ENCODE assay signal across 17 cellular contexts in genomic region chr10:77669892-77670291, GRCh38. TPM values are rescaled to one million over a fixed set of nuclear protein-coding genes. Genes with fewer than 3 reads are reported as not detected.
DNase-seq lines count a peak whose midpoint lies in the region; ATAC-seq and TF ChIP-seq lines count a peak whose summit lies in the region.
"Had no signal": no experiment of that assay in that cellular context is flagged by ENCODE, and none has a peak within 500 bp of the region (broad histone marks: within the 10 kb centered on the region; RNA-seq: fewer than 3 reads in every experiment).

No MANE protein-coding gene starts in this region.

- no peak overlapping the region for H4K8ac ChIP-seq in mesenchymal stem cell (ENCODE audit: low read length)

- no peak overlapping the region for H4K91ac ChIP-seq in mesenchymal stem cell (ENCODE audit: low read length)

- H3K27me3 ChIP-seq in adipocyte (replicated peaks; ENCODE audit: control insufficient read depth, insufficient read depth, low read length) (peaks cover 27% of the 10 kb centered on the region), mesenchymal stem cell (ENCODE audit: control insufficient read depth in 1 of 2, insufficient read depth in 1 of 2, low read length in 2 of 2) (peaks cover 9 to 39% of the 10 kb centered on the region in 2 experiments)
- H3K27me3 ChIP-seq: SJSA1 had no signal

- no peak overlapping the region for H2BK12ac ChIP-seq in mesenchymal stem cell (ENCODE audit: low read length in 2 of 2)

- no peak overlapping the region for H3K18ac ChIP-seq in mesenchymal stem cell (ENCODE audit: low read depth in 1 of 2, low read length in 2 of 2)

- ATAC-seq in left cardiac atrium, result no peak
- no peak for ATAC-seq in GM21515 (IDR thresholded peaks at IDR 0.05; ENCODE audit: unreplicated experiment)
- ATAC-seq: CD8-positive, alpha-beta T cell; HepG2 had no signal

- H3K27ac ChIP-seq in HEK293 (ENCODE audit: extremely low read depth, low read depth, low read length) (no peak overlapping the region), mesenchymal stem cell (ENCODE audit: low read length, poor library complexity, severe bottlenecking) (no peak overlapping the region)
- H3K27ac ChIP-seq: SJSA1 had no signal

- H3K4me2 ChIP-seq in mesenchymal stem cell (ENCODE audit: low read length, poor library complexity, severe bottlenecking), result no peak overlapping the region

- H3K23ac ChIP-seq in mesenchymal stem cell (ENCODE audit: low read length in 2 of 2), result no peak overlapping the region

- CTCF ChIA-PET in HEK293 (lab: Yijun Ruan, JAX), result no interaction called here

- H2AK5ac ChIP-seq in mesenchymal stem cell (ENCODE audit: low read length, severe bottlenecking), result no peak overlapping the region

- no peak overlapping the region for H2BK5ac ChIP-seq in mesenchymal stem cell (ENCODE audit: low read depth, low read length, poor library complexity, severe bottlenecking)

- H2BK120ac ChIP-seq in mesenchymal stem cell (ENCODE audit: low read depth, low read length), result no peak overlapping the region

- H3K36me3 ChIP-seq in HEK293 (ENCODE audit: control insufficient read depth in 2 of 2, insufficient read depth in 1 of 2, low read length in 2 of 2) (no peaks in the 10 kb centered on the region), adipocyte (ENCODE audit: control insufficient read depth, insufficient read depth, low read length, severe bottlenecking) (no peaks in the 10 kb centered on the region), mesenchymal stem cell (ENCODE audit: control insufficient read depth in 1 of 2, insufficient read depth in 2 of 2, low read depth in 1 of 2, low read length in 2 of 2) (no peaks in the 10 kb centered on the region)
- H3K36me3 ChIP-seq: SJSA1 had no signal

- POLR2A ChIA-PET in HEK293 (lab: Yijun Ruan, JAX), result no interaction called here

- H3K79me1 ChIP-seq in mesenchymal stem cell (replicated peaks; ENCODE audit: low read length, poor library complexity, severe bottlenecking), result no peaks in the 10 kb centered on the region

- no peak overlapping the region for H3K14ac ChIP-seq in mesenchymal stem cell (ENCODE audit: low read length in 2 of 2)

- H3K9ac ChIP-seq in adipocyte (ENCODE audit: low read length) (no peak overlapping the region), mesenchymal stem cell (ENCODE audit: low read length) (no peak overlapping the region)

- intact Hi-C loops in left cardiac atrium (cut with DNase I), result no loop called here

- H3K9me3 ChIP-seq in HEK293 (ENCODE audit: control insufficient read depth, insufficient read depth, low read depth, low read length) (no peaks in the 10 kb centered on the region), adipocyte (ENCODE audit: control insufficient read depth, low read length) (peaks cover 3% of the 10 kb centered on the region), mesenchymal stem cell (ENCODE audit: control insufficient read depth, low read length) (no peaks in the 10 kb centered on the region)
- H3K9me3 ChIP-seq: SJSA1 had no signal

- no peak overlapping the region for H2AFZ ChIP-seq in mesenchymal stem cell (ENCODE audit: low read depth, low read length)

- no peak overlapping the region for H2BK15ac ChIP-seq in mesenchymal stem cell (ENCODE audit: low read depth, poor library complexity, severe bottlenecking)

- DNase-seq in COLO829 (ENCODE audit: low spot score) (peak; percentile 14), adipocyte (ENCODE audit: low read depth) (peak; percentile 4), mesenchymal stem cell (peak; percentile 14), left cardiac atrium (no peak), glomerular visceral epithelial cell (ENCODE audit: extremely low spot score) (no peak)
- DNase-seq: ACHN; CD8-positive, alpha-beta T cell; H9; Karpas-422; NCI-H1417 treated with DMSO at 0.1 percent for 48 hours; NCI-H2029 treated with DMSO at 0.1 percent for 48 hours; NCI-H510A treated with DMSO at 0.1 percent for 48 hours had no signal

- no peak overlapping the region for H3K4me3 ChIP-seq in HEK293 (ENCODE audit: low read depth, low read length)
- no peak overlapping the region for H3K4me3 ChIP-seq in adipocyte (ENCODE audit: low read length)
- no peak overlapping the region for H3K4me3 ChIP-seq in mesenchymal stem cell (ENCODE audit: insufficient read depth in 1 of 2, low read depth in 1 of 2, low read length in 2 of 2)
- H3K4me3 ChIP-seq: SJSA1 had no signal

- TF ChIP-seq CTCF in HEK293 (tag by site-specific recombination; IDR thresholded peaks at IDR 0.05), result no peak

- no peak overlapping the region for H3K4ac ChIP-seq in mesenchymal stem cell (ENCODE audit: low read depth in 1 of 2, low read length in 2 of 2)

- no peaks in the 10 kb centered on the region for H3K4me1 ChIP-seq in HEK293 (ENCODE audit: control insufficient read depth, insufficient read depth, low read length)
- no peaks in the 10 kb centered on the region for H3K4me1 ChIP-seq in adipocyte (ENCODE audit: control insufficient read depth, insufficient read depth, low read length)
- H3K4me1 ChIP-seq in mesenchymal stem cell (ENCODE audit: control insufficient read depth, insufficient read depth, low read depth, low read length), result no peaks in the 10 kb centered on the region
- H3K4me1 ChIP-seq: SJSA1 had no signal

TF ChIP-seq in HEK293, 187 proteins besides CTCF, POLR2A, EP300 and RAD21 (continues in another document):
- TF ChIP-seq ZNF777 (tag by site-specific recombination; IDR thresholded peaks at IDR 0.05; ENCODE audit: borderline replicate concordance) (no peak), ZNF114 (tag by site-specific recombination; IDR thresholded peaks at IDR 0.05) (no peak), MZF1 (tag by site-specific recombination; IDR thresholded peaks at IDR 0.05; ENCODE audit: borderline replicate concordance) (no peak), ZNF596 (tag by site-specific recombination; IDR thresholded peaks at IDR 0.05) (0 out of 2 replicates have a peak, but pooled peaks have one; percentile 14), ZNF335 (tag by site-specific recombination; conservative IDR thresholded peaks at IDR 0.05) (no peak), ZBTB6 (tag by site-specific recombination; IDR thresholded peaks at IDR 0.05) (no peak), ZNF223 (tag by site-specific recombination; IDR thresholded peaks at IDR 0.05) (no peak), ZNF473 (tag by site-specific recombination; IDR thresholded peaks at IDR 0.05) (no peak), GLI2 (tag by site-specific recombination; IDR thresholded peaks at IDR 0.05; ENCODE audit: borderline replicate concordance, low read depth) (no peak), ZNF391 (tag by site-specific recombination; IDR thresholded peaks at IDR 0.05; ENCODE audit: borderline replicate concordance, low read depth) (no peak), ZNF146 (tag by site-specific recombination; IDR thresholded peaks at IDR 0.05) (no peak), ZNF366 (tag by site-specific recombination; conservative IDR thresholded peaks at IDR 0.05) (peak; percentile 54), ZNF639 (tag by site-specific recombination; IDR thresholded peaks at IDR 0.05) (no peak), ZSCAN16 (tag by site-specific recombination; IDR thresholded peaks at IDR 0.05) (no peak), ATF2 (tag by site-specific recombination; IDR thresholded peaks at IDR 0.05; ENCODE audit: low read depth) (no peak), ZNF600 (tag by site-specific recombination; IDR thresholded peaks at IDR 0.05) (no peak), ZNF580 (tag by site-specific recombination; IDR thresholded peaks at IDR 0.05) (no peak), ZNF843 (tag by site-specific recombination; IDR thresholded peaks at IDR 0.05) (no peak), ZNF202 (tag by site-specific recombination; IDR thresholded peaks at IDR 0.05; ENCODE audit: borderline replicate concordance) (no peak), ZNF529 (tag by site-specific recombination; IDR thresholded peaks at IDR 0.05; ENCODE audit: insufficient replicate concordance) (no peak), TRIM28 (IDR thresholded peaks at IDR 0.05; ENCODE audit: borderline replicate concordance, low read length) (no peak), PRDM1 (tag by site-specific recombination; IDR thresholded peaks at IDR 0.05) (peak; percentile 78)

RNA-seq across cellular contexts. Expression of gene KCNMA1, which starts 32.3 kb away (rescaled TPM):
- polyA plus RNA-seq in mesenchymal stem cell (2013, experiment 1 of 2), result 21.9 TPM
- polyA plus RNA-seq in mesenchymal stem cell (2013, experiment 2 of 2), result 21.7 TPM
- total RNA-seq in left cardiac atrium, result 1 to 10 TPM; 4.1 to 5.3 TPM
- total RNA-seq: CD8-positive, alpha-beta T cell; OCI-LY7 had no signal
- polyA plus RNA-seq: HepG2 had no signal

Comparison
In these comparisons a context has a peak if more than half of its experiments do, and no peak if none do; other contexts are left out.
1. DNase-seq: peak in COLO829 (single experiment), adipocyte (single experiment) and mesenchymal stem cell (single experiment); none in left cardiac atrium (single experiment) and glomerular visceral epithelial cell (single experiment).